Comparison of ENCODE assay signal across 23 cellular contexts in genomic region chr3:85303156-85303555, GRCh38.
"Had no signal": no experiment of that assay in that cellular context is flagged by ENCODE, and none has a peak within 500 bp of the region (broad histone marks: within the 10 kb centered on the region; RNA-seq: fewer than 3 reads in every experiment).

No MANE protein-coding gene starts in this region.

- H3K9ac ChIP-seq: neural progenitor cell had no signal

- ATAC-seq: activated CD8-positive, alpha-beta memory T cell treated with anti-CD3 and anti-CD28 coated beads, Interleukin-2, amount 10 ng/mL, durations not matched to agents 7 days and 5 days; activated CD8-positive, alpha-beta T cell treated with anti-CD3 and anti-CD28 coated beads, Interleukin-2, amount 10 ng/mL, durations not matched to agents 7 days and 5 days; activated naive CD4-positive, alpha-beta T cell treated with anti-CD3 and anti-CD28 coated beads, Interleukin-2, amount 50 U/mL, for 72 hours; left ventricle myocardium superior; natural killer cell; sciatic nerve; stimulated activated effector memory CD8-positive, alpha-beta T cell treated with anti-CD3 and anti-CD28 coated beads, Interleukin-12 subunit alpha, Interleukin-12 subunit beta, amount 100 ng/mL, for 72 hours; T-helper 17 cell had no signal

- H3K9me3 Mint-ChIP-seq: neural progenitor cell; stimulated activated naive CD8-positive, alpha-beta T cell treated with anti-CD3 and anti-CD28 coated beads, Interleukin-15, Interleukin-2, amounts not matched to agents 100 ng/mL and 50 ng/mL, for 24 hours; type B pancreatic cell had no signal

- H3K4me3 ChIP-seq: esophagus squamous epithelium, neural progenitor cell, skin epidermis, uterus had no signal

- H3K36me3 Mint-ChIP-seq: activated CD8-positive, alpha-beta memory T cell treated with anti-CD3 and anti-CD28 coated beads, Interleukin-2, amount 10 ng/mL, durations not matched to agents 7 days and 5 days; activated naive CD4-positive, alpha-beta T cell treated with anti-CD3 and anti-CD28 coated beads, Interleukin-2, amount 50 U/mL, for 72 hours; natural killer cell; neural progenitor cell; stimulated activated effector memory CD8-positive, alpha-beta T cell treated with anti-CD3 and anti-CD28 coated beads, Interleukin-12 subunit alpha, Interleukin-12 subunit beta, amount 100 ng/mL, for 72 hours; type B pancreatic cell had no signal

- H3K27me3 Mint-ChIP-seq: activated CD8-positive, alpha-beta memory T cell treated with anti-CD3 and anti-CD28 coated beads, Interleukin-2, amount 10 ng/mL, durations not matched to agents 7 days and 5 days; stimulated activated naive CD8-positive, alpha-beta T cell treated with anti-CD3 and anti-CD28 coated beads, Interleukin-15, Interleukin-2, amounts not matched to agents 100 ng/mL and 50 ng/mL, for 24 hours; T-helper 17 cell; type B pancreatic cell had no signal

- H3K4me1 ChIP-seq: esophagus squamous epithelium, neural progenitor cell, uterus had no signal

- H3K9me3 ChIP-seq: esophagus squamous epithelium, uterus had no signal

- H2AFZ ChIP-seq: neural progenitor cell had no signal

- H3K27me3 ChIP-seq: brain microvascular endothelial cell, esophagus squamous epithelium, neural progenitor cell, uterus had no signal

- H3K27ac Mint-ChIP-seq: activated CD8-positive, alpha-beta memory T cell treated with anti-CD3 and anti-CD28 coated beads, Interleukin-2, amount 10 ng/mL, durations not matched to agents 7 days and 5 days; activated CD8-positive, alpha-beta T cell treated with anti-CD3 and anti-CD28 coated beads, Interleukin-2, amount 10 ng/mL, durations not matched to agents 7 days and 5 days; activated naive CD4-positive, alpha-beta T cell treated with anti-CD3 and anti-CD28 coated beads, Interleukin-2, amount 50 U/mL, for 72 hours; natural killer cell; neural progenitor cell; stimulated activated effector memory CD8-positive, alpha-beta T cell treated with anti-CD3 and anti-CD28 coated beads, Interleukin-12 subunit alpha, Interleukin-12 subunit beta, amount 100 ng/mL, for 72 hours; stimulated activated naive CD8-positive, alpha-beta T cell treated with anti-CD3 and anti-CD28 coated beads, Interleukin-15, Interleukin-2, amounts not matched to agents 100 ng/mL and 50 ng/mL, for 24 hours; T-helper 17 cell; type B pancreatic cell had no signal

- H3K27ac ChIP-seq: brain microvascular endothelial cell, esophagus squamous epithelium, neural progenitor cell, skin epidermis, uterus had no signal

- H3K4me1 Mint-ChIP-seq: activated CD8-positive, alpha-beta memory T cell treated with anti-CD3 and anti-CD28 coated beads, Interleukin-2, amount 10 ng/mL, durations not matched to agents 7 days and 5 days; natural killer cell; neural progenitor cell; stimulated activated effector memory CD8-positive, alpha-beta T cell treated with anti-CD3 and anti-CD28 coated beads, Interleukin-12 subunit alpha, Interleukin-12 subunit beta, amount 100 ng/mL, for 72 hours; T-helper 17 cell had no signal

- H3K36me3 ChIP-seq: brain microvascular endothelial cell, esophagus squamous epithelium, neural progenitor cell, uterus had no signal

- H3K4me2 ChIP-seq: neural progenitor cell had no signal

- H3K4me3 Mint-ChIP-seq: activated CD8-positive, alpha-beta memory T cell treated with anti-CD3 and anti-CD28 coated beads, Interleukin-2, amount 10 ng/mL, durations not matched to agents 7 days and 5 days; activated CD8-positive, alpha-beta T cell treated with anti-CD3 and anti-CD28 coated beads, Interleukin-2, amount 10 ng/mL, durations not matched to agents 7 days and 5 days; natural killer cell; neural progenitor cell; stimulated activated effector memory CD8-positive, alpha-beta T cell treated with anti-CD3 and anti-CD28 coated beads, Interleukin-12 subunit alpha, Interleukin-12 subunit beta, amount 100 ng/mL, for 72 hours; stimulated activated naive CD8-positive, alpha-beta T cell treated with anti-CD3 and anti-CD28 coated beads, Interleukin-15, Interleukin-2, amounts not matched to agents 100 ng/mL and 50 ng/mL, for 24 hours; T-helper 17 cell; type B pancreatic cell had no signal

- DNase-seq: activated CD8-positive, alpha-beta memory T cell treated with anti-CD3 and anti-CD28 coated beads, Interleukin-2, amount 10 ng/mL, durations not matched to agents 7 days and 5 days; activated CD8-positive, alpha-beta T cell treated with anti-CD3 and anti-CD28 coated beads, Interleukin-2, amount 10 ng/mL, durations not matched to agents 7 days and 5 days; activated naive CD4-positive, alpha-beta T cell; activated T-cell treated with anti-CD3 and anti-CD28 coated beads, Interleukin-2, amount 50 U/mL, for 48 hours; brain microvascular endothelial cell; esophagus squamous epithelium; foreskin melanocyte; left cardiac atrium; left ventricle myocardium superior; natural killer cell; posterior cingulate gyrus; stimulated activated CD4-positive, alpha-beta T cell treated with anti-CD3 and anti-CD28 coated beads, Interleukin-12 subunit alpha, Interleukin-12 subunit beta, amount 100 ng/mL, for 4 hours; stimulated activated CD4-positive, alpha-beta T cell treated with anti-CD3 and anti-CD28 coated beads, Interleukin-4, amount 100 ng/mL, for 24 hours; T-helper 17 cell; T1000; uterus had no signal
